In the genomic region with DNA sequence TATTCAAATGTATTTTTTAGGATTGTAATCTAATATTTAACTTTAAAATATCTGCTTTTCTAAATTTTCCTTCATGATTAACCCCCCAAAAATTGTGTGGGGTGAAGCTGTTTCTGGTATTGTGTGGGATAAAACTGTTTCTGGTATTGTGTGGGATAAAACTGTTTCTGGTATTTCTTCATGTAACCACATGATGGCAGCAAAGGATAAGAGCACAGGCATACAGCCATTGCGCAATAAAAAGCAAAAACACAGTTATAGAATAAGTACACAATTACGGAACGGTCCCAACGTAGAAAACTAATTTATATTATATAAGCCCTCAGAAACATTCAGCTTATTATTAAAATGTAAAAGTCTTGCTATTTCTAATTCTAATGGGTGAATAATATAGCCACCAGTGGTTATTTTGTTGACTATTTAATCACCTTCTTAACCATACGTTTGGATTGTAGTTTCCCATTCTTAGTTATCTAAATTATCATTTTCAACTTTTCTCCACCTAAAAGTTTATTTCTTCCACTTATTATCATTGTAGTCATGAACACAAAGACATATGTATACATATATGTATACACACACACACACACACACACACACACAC, we compare ENCODE assay signal across 8 cellular contexts.
A peak's percentile ranks its signal among the peaks of the same experiment; 100 is the strongest.
DNase-seq lines count a peak whose midpoint lies in the region; ATAC-seq, FAIRE-seq and TF ChIP-seq lines count a peak whose summit lies in the region.

No MANE protein-coding gene starts in this region.

- peak; percentile 60 for TF ChIP-seq CTCF in bronchial epithelial cell (IDR thresholded peaks at IDR 0.05; ENCODE audit: insufficient read depth, low read length, severe bottlenecking)
- TF ChIP-seq CTCF in uterus (IDR thresholded peaks at IDR 0.05): peak; percentile 76 to 86 (median 85)

- H3K4me1 ChIP-seq in uterus: no peaks in the 10 kb centered on the region

- DNase-seq in CMK (ENCODE audit: low read depth): peak; percentile 3
- DNase-seq in NCI-H2227 (lab: John Stamatoyannopoulos, UW; ENCODE audit: unreplicated experiment): peak; percentile 15
- peak; percentile 47 for DNase-seq in bronchial epithelial cell (ENCODE audit: low read depth)
- DNase-seq in kidney tubule cell (ENCODE audit: low spot score): peak; percentile 52
- DNase-seq in uterus: no peak
- no peak for DNase-seq in activated naive CD4-positive, alpha-beta T cell treated with Interleukin-2 at 50 U/mL for 16 hours

- H3K4me3 ChIP-seq in bronchial epithelial cell (ENCODE audit: low read depth, low read length) (no peak overlapping the region), uterus (no peak overlapping the region)

- H3K9me3 ChIP-seq in uterus: no peaks in the 10 kb centered on the region

- ATAC-seq in GM18519 (IDR thresholded peaks at IDR 0.05; ENCODE audit: low FRiP score, unreplicated experiment): peak; percentile 85
- ATAC-seq in HG02938 (IDR thresholded peaks at IDR 0.05; ENCODE audit: unreplicated experiment): peak; percentile 72

- intact Hi-C loops in uterus (cut with DNase I; ENCODE audit: low total_unique reads): no loop called here

- H3K27ac ChIP-seq in uterus: no peak overlapping the region

- no peak for FAIRE-seq in bronchial epithelial cell (lab: Jason Lieb, UNC)

- H3K27me3 ChIP-seq in bronchial epithelial cell (ENCODE audit: control insufficient read depth, insufficient read depth, low read length) (no peaks in the 10 kb centered on the region), uterus (no peaks in the 10 kb centered on the region)

- H3K36me3 ChIP-seq in bronchial epithelial cell (ENCODE audit: control insufficient read depth, insufficient read depth, low read length): no peaks in the 10 kb centered on the region
- no peaks in the 10 kb centered on the region for H3K36me3 ChIP-seq in uterus

- no peak for TF ChIP-seq POLR2A in uterus (IDR thresholded peaks at IDR 0.05)

Comparison
In these comparisons a context has a peak if more than half of its experiments do, and no peak if none do; other contexts are left out.
1. DNase-seq: peak in CMK (single experiment), NCI-H2227 (single experiment), bronchial epithelial cell (single experiment) and kidney tubule cell (single experiment); none in uterus (0 of 2) and activated naive CD4-positive, alpha-beta T cell treated with Interleukin-2 at 50 U/mL for 16 hours (single experiment).